Comparison of ENCODE assay signal across 1 cellular context in genomic region chr4:119707336-119707735, GRCh38.
TF ChIP-seq lines count a peak whose summit lies in the region.

No MANE protein-coding gene starts in this region.

TF ChIP-seq in HepG2, 621 proteins besides CTCF, POLR2A, EP300 and RAD21 (continued from another document and continues in another):
- TF ChIP-seq ATF2 (CRISPR knock-in tag; IDR thresholded peaks at IDR 0.05) (peak; percentile 53; the same call in 1 of the 2 replicates), BCL6 (CRISPR knock-in tag; IDR thresholded peaks at IDR 0.05) (peak; percentile 100), SALL1 (CRISPR knock-in tag; IDR thresholded peaks at IDR 0.05) (peak; percentile 76; the same call in 1 of the 2 replicates), ZNF441 (CRISPR knock-in tag; IDR thresholded peaks at IDR 0.05; ENCODE audit: borderline replicate concordance) (no peak), PITX1 (CRISPR knock-in tag; IDR thresholded peaks at IDR 0.05) (peak; percentile 62), ERF (CRISPR knock-in tag; IDR thresholded peaks at IDR 0.05) (no peak), TBX2 (CRISPR knock-in tag; IDR thresholded peaks at IDR 0.05; ENCODE audit: borderline replicate concordance) (peak; percentile 49; the same call in 1 of the 2 replicates), NCOA2 (CRISPR knock-in tag; IDR thresholded peaks at IDR 0.05) (peak; percentile 86), ZNF264 (CRISPR knock-in tag; IDR thresholded peaks at IDR 0.05) (0 out of 2 replicates have a peak, but pooled peaks have one; percentile 61), IRF2 (CRISPR knock-in tag; IDR thresholded peaks at IDR 0.05) (peak; percentile 50; the same call in 1 of the 2 replicates), NR2C2 (CRISPR knock-in tag; IDR thresholded peaks at IDR 0.05; ENCODE audit: borderline replicate concordance) (peak; percentile 62), SNAPC5 (CRISPR knock-in tag; IDR thresholded peaks at IDR 0.05; ENCODE audit: borderline replicate concordance) (no peak), THRA (CRISPR knock-in tag; IDR thresholded peaks at IDR 0.05; ENCODE audit: borderline replicate concordance) (peak; percentile 100), ZNF256 (CRISPR knock-in tag; conservative IDR thresholded peaks at IDR 0.05) (no peak), PBX2 (CRISPR knock-in tag; IDR thresholded peaks at IDR 0.05) (no peak), SMAD3 (CRISPR knock-in tag; IDR thresholded peaks at IDR 0.05) (0 out of 2 replicates have a peak, but pooled peaks have one; percentile 33), FOXA3 (CRISPR knock-in tag; IDR thresholded peaks at IDR 0.05) (peak; percentile 94), SOX5 (CRISPR knock-in tag; IDR thresholded peaks at IDR 0.05; ENCODE audit: borderline replicate concordance) (peak; percentile 81), HDAC1 (CRISPR knock-in tag; IDR thresholded peaks at IDR 0.05) (peak; percentile 61; the same call in 1 of the 2 replicates), FOSL2 (CRISPR knock-in tag; IDR thresholded peaks at IDR 0.05) (peak; percentile 59; the same call in 1 of the 2 replicates), SKI (IDR thresholded peaks at IDR 0.05; ENCODE audit: partially characterized antibody) (peak; percentile 15), FOXA1 (IDR thresholded peaks at IDR 0.05) (0 out of 2 replicates have a peak, but pooled peaks have one; percentile 56), FOXA1 (CRISPR knock-in tag; IDR thresholded peaks at IDR 0.05) (peak; percentile 87), PAXIP1 (CRISPR knock-in tag; conservative IDR thresholded peaks at IDR 0.05) (peak; percentile 84)
- TF ChIP-seq, protein P1, sequence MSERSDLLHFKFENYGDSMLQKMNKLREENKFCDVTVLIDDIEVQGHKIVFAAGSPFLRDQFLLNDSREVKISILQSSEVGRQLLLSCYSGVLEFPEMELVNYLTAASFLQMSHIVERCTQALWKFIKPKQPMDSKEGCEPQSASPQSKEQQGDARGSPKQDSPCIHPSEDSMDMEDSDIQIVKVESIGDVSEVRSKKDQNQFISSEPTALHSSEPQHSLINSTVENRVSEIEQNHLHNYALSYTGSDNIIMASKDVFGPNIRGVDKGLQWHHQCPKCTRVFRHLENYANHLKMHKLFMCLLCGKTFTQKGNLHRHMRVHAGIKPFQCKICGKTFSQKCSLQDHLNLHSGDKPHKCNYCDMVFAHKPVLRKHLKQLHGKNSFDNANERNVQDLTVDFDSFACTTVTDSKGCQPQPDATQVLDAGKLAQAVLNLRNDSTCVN (CRISPR knock-in tag; IDR thresholded peaks at IDR 0.05; ENCODE audit: borderline replicate concordance), result no peak
- TF ChIP-seq, protein P2, sequence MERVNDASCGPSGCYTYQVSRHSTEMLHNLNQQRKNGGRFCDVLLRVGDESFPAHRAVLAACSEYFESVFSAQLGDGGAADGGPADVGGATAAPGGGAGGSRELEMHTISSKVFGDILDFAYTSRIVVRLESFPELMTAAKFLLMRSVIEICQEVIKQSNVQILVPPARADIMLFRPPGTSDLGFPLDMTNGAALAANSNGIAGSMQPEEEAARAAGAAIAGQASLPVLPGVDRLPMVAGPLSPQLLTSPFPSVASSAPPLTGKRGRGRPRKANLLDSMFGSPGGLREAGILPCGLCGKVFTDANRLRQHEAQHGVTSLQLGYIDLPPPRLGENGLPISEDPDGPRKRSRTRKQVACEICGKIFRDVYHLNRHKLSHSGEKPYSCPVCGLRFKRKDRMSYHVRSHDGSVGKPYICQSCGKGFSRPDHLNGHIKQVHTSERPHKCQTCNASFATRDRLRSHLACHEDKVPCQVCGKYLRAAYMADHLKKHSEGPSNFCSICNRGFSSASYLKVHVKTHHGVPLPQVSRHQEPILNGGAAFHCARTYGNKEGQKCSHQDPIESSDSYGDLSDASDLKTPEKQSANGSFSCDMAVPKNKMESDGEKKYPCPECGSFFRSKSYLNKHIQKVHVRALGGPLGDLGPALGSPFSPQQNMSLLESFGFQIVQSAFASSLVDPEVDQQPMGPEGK (CRISPR knock-in tag; IDR thresholded peaks at IDR 0.05), result peak; percentile 29; the same call in 1 of the 2 replicates
- TF ChIP-seq, protein P3, sequence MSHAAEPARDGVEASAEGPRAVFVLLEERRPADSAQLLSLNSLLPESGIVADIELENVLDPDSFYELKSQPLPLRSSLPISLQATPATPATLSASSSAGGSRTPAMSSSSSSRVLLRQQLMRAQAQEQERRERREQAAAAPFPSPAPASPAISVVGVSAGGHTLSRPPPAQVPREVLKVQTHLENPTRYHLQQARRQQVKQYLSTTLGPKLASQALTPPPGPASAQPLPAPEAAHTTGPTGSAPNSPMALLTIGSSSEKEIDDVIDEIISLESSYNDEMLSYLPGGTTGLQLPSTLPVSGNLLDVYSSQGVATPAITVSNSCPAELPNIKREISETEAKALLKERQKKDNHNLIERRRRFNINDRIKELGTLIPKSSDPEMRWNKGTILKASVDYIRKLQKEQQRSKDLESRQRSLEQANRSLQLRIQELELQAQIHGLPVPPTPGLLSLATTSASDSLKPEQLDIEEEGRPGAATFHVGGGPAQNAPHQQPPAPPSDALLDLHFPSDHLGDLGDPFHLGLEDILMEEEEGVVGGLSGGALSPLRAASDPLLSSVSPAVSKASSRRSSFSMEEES (CRISPR knock-in tag; IDR thresholded peaks at IDR 0.05), result peak; percentile 91
- TF ChIP-seq, protein P4, sequence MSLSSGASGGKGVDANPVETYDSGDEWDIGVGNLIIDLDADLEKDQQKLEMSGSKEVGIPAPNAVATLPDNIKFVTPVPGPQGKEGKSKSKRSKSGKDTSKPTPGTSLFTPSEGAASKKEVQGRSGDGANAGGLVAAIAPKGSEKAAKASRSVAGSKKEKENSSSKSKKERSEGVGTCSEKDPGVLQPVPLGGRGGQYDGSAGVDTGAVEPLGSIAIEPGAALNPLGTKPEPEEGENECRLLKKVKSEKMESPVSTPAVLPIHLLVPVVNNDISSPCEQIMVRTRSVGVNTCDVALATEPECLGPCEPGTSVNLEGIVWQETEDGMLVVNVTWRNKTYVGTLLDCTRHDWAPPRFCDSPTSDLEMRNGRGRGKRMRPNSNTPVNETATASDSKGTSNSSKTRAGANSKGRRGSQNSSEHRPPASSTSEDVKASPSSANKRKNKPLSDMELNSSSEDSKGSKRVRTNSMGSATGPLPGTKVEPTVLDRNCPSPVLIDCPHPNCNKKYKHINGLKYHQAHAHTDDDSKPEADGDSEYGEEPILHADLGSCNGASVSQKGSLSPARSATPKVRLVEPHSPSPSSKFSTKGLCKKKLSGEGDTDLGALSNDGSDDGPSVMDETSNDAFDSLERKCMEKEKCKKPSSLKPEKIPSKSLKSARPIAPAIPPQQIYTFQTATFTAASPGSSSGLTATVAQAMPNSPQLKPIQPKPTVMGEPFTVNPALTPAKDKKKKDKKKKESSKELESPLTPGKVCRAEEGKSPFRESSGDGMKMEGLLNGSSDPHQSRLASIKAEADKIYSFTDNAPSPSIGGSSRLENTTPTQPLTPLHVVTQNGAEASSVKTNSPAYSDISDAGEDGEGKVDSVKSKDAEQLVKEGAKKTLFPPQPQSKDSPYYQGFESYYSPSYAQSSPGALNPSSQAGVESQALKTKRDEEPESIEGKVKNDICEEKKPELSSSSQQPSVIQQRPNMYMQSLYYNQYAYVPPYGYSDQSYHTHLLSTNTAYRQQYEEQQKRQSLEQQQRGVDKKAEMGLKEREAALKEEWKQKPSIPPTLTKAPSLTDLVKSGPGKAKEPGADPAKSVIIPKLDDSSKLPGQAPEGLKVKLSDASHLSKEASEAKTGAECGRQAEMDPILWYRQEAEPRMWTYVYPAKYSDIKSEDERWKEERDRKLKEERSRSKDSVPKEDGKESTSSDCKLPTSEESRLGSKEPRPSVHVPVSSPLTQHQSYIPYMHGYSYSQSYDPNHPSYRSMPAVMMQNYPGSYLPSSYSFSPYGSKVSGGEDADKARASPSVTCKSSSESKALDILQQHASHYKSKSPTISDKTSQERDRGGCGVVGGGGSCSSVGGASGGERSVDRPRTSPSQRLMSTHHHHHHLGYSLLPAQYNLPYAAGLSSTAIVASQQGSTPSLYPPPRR (CRISPR knock-in tag; IDR thresholded peaks at IDR 0.05; ENCODE audit: borderline replicate concordance), result peak; percentile 52; the same call in 1 of the 2 replicates
- TF ChIP-seq, protein P5, sequence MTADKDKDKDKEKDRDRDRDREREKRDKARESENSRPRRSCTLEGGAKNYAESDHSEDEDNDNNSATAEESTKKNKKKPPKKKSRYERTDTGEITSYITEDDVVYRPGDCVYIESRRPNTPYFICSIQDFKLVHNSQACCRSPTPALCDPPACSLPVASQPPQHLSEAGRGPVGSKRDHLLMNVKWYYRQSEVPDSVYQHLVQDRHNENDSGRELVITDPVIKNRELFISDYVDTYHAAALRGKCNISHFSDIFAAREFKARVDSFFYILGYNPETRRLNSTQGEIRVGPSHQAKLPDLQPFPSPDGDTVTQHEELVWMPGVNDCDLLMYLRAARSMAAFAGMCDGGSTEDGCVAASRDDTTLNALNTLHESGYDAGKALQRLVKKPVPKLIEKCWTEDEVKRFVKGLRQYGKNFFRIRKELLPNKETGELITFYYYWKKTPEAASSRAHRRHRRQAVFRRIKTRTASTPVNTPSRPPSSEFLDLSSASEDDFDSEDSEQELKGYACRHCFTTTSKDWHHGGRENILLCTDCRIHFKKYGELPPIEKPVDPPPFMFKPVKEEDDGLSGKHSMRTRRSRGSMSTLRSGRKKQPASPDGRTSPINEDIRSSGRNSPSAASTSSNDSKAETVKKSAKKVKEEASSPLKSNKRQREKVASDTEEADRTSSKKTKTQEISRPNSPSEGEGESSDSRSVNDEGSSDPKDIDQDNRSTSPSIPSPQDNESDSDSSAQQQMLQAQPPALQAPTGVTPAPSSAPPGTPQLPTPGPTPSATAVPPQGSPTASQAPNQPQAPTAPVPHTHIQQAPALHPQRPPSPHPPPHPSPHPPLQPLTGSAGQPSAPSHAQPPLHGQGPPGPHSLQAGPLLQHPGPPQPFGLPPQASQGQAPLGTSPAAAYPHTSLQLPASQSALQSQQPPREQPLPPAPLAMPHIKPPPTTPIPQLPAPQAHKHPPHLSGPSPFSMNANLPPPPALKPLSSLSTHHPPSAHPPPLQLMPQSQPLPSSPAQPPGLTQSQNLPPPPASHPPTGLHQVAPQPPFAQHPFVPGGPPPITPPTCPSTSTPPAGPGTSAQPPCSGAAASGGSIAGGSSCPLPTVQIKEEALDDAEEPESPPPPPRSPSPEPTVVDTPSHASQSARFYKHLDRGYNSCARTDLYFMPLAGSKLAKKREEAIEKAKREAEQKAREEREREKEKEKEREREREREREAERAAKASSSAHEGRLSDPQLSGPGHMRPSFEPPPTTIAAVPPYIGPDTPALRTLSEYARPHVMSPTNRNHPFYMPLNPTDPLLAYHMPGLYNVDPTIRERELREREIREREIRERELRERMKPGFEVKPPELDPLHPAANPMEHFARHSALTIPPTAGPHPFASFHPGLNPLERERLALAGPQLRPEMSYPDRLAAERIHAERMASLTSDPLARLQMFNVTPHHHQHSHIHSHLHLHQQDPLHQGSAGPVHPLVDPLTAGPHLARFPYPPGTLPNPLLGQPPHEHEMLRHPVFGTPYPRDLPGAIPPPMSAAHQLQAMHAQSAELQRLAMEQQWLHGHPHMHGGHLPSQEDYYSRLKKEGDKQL (CRISPR knock-in tag; IDR thresholded peaks at IDR 0.05; ENCODE audit: low read depth), result peak; percentile 31; the same call in 1 of the 2 replicates
- TF ChIP-seq, protein P6, sequence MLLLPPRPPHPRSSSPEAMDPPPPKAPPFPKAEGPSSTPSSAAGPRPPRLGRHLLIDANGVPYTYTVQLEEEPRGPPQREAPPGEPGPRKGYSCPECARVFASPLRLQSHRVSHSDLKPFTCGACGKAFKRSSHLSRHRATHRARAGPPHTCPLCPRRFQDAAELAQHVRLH (CRISPR knock-in tag; IDR thresholded peaks at IDR 0.05; ENCODE audit: borderline replicate concordance, low read depth), result no peak
